In genomic region chr22:49944399-49944891, GRCh38 we compare ENCODE assay signal across 1 cellular context.
TF ChIP-seq lines count a peak whose summit lies in the region.

No MANE protein-coding gene starts in this region.

TF ChIP-seq in H1, 55 proteins besides CTCF, POLR2A, EP300 and RAD21:
- no peak for TF ChIP-seq SUZ12 (IDR thresholded peaks at IDR 0.05; ENCODE audit: low read length)
- TF ChIP-seq RBBP5 (IDR thresholded peaks at IDR 0.05; ENCODE audit: borderline replicate concordance, low read depth, low read length), result no peak
